ENCODE assay signal across 27 cellular contexts in the genomic region with DNA sequence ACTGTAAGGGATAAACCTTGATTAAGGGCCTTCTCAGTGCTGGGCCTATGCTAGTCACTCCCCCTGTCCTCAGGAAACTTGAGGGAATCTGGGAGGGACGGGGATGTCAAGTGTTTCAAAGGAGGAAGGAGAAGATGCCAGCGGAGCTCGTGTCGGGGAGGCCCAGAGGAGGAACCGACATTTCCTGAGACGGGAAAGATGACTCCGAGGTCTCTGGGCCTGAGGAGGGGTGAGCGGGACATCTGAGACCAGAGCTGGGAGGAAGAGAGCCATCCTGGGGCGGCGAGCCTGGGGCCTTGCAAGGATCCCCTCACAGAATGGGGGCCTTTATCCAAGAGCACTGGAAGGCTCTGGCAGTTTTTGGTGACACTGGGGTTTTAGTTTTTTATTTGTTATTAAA.
"Had no signal": no experiment of that assay in that cellular context is flagged by ENCODE, and none has a peak within 500 bp of the region (broad histone marks: within the 10 kb centered on the region; RNA-seq: fewer than 3 reads in every experiment).

No MANE protein-coding gene starts in this region.

- H3K9me3 ChIP-seq: mucosa of descending colon, neutrophil, right lobe of liver, uterus had no signal

- DNase-seq: activated CD4-positive, alpha-beta T cell treated with anti-CD3 and anti-CD28 coated beads for 36 hours; activated CD4-positive, CD25-positive, alpha-beta regulatory T cell; activated CD8-positive, alpha-beta memory T cell treated with anti-CD3 and anti-CD28 coated beads, Interleukin-2, amount 10 ng/mL, durations not matched to agents 7 days and 5 days; activated CD8-positive, alpha-beta T cell treated with anti-CD3 and anti-CD28 coated beads, Interleukin-2, amount 10 ng/mL, durations not matched to agents 7 days and 5 days; activated gamma-delta T cell; activated naive CD4-positive, alpha-beta T cell treated with anti-CD3 and anti-CD28 coated beads, Interleukin-2, amount 50 U/mL, for 16 hours; activated naive CD8-positive, alpha-beta T cell treated with anti-CD3 and anti-CD28 coated beads, Interleukin-2, amount 50 U/mL, for 24 hours; amygdala; caudate nucleus; endodermal cell; foreskin fibroblast; head of caudate nucleus; hippocampal formation; mucosa of descending colon; stimulated activated CD4-positive, alpha-beta T cell treated with anti-CD3 and anti-CD28 coated beads, Interleukin-12 subunit alpha, Interleukin-12 subunit beta, amount 100 ng/mL, for 4 hours; stimulated activated CD4-positive, alpha-beta T cell treated with anti-CD3 and anti-CD28 coated beads, Interleukin-4, amount 100 ng/mL, for 1 hour; stimulated activated naive CD8-positive, alpha-beta T cell treated with anti-CD3 and anti-CD28 coated beads, Interleukin-15, amount 100 ng/mL, for 72 hours; substantia nigra had no signal

- H3K4me1 Mint-ChIP-seq: activated CD4-positive, alpha-beta T cell treated with anti-CD3 and anti-CD28 coated beads for 36 hours; activated CD8-positive, alpha-beta memory T cell treated with anti-CD3 and anti-CD28 coated beads, Interleukin-2, amount 10 ng/mL, durations not matched to agents 7 days and 5 days; activated naive CD8-positive, alpha-beta T cell treated with anti-CD3 and anti-CD28 coated beads, Interleukin-2, amount 50 U/mL, for 24 hours; endodermal cell; stimulated activated naive CD8-positive, alpha-beta T cell treated with anti-CD3 and anti-CD28 coated beads, Interleukin-15, amount 100 ng/mL, for 72 hours had no signal

- H3K4me3 Mint-ChIP-seq: activated CD4-positive, alpha-beta T cell treated with anti-CD3 and anti-CD28 coated beads for 36 hours; activated CD8-positive, alpha-beta memory T cell treated with anti-CD3 and anti-CD28 coated beads, Interleukin-2, amount 10 ng/mL, durations not matched to agents 7 days and 5 days; activated CD8-positive, alpha-beta T cell treated with anti-CD3 and anti-CD28 coated beads, Interleukin-2, amount 10 ng/mL, durations not matched to agents 7 days and 5 days; activated naive CD8-positive, alpha-beta T cell treated with anti-CD3 and anti-CD28 coated beads, Interleukin-2, amount 50 U/mL, for 24 hours; endodermal cell; natural killer cell treated with Interleukin-12 subunit alpha and Interleukin-12 subunit beta and Interleukin-15 and Interleukin-18, amount 100 ng/mL, for 72 hours; stimulated activated memory B cell treated with anti-CD40 and anti-IgM and Interleukin-4, amounts not matched to agents 10 μg/mL and 1 μg/mL and 100 μg/mL, for 72 hours; stimulated activated naive CD8-positive, alpha-beta T cell treated with anti-CD3 and anti-CD28 coated beads, Interleukin-15, amount 100 ng/mL, for 72 hours; T-helper 2 cell treated with Interferon-gamma antibody and Interleukin-4, amounts not matched to agents 5 μg/mL and 100 μg/mL, for 36 hours; type B pancreatic cell had no signal

- H3K27me3 ChIP-seq: neutrophil, right lobe of liver, uterus had no signal

- H3K27me3 Mint-ChIP-seq: activated CD4-positive, alpha-beta T cell treated with anti-CD3 and anti-CD28 coated beads for 36 hours; activated CD8-positive, alpha-beta memory T cell treated with anti-CD3 and anti-CD28 coated beads, Interleukin-2, amount 10 ng/mL, durations not matched to agents 7 days and 5 days; activated naive CD8-positive, alpha-beta T cell treated with anti-CD3 and anti-CD28 coated beads, Interleukin-2, amount 50 U/mL, for 24 hours; natural killer cell treated with Interleukin-12 subunit alpha and Interleukin-12 subunit beta and Interleukin-15 and Interleukin-18, amount 100 ng/mL, for 72 hours; stimulated activated memory B cell treated with anti-CD40 and anti-IgM and Interleukin-4, amounts not matched to agents 10 μg/mL and 1 μg/mL and 100 μg/mL, for 72 hours; stimulated activated naive CD8-positive, alpha-beta T cell treated with anti-CD3 and anti-CD28 coated beads, Interleukin-15, amount 100 ng/mL, for 72 hours; type B pancreatic cell had no signal

- H3K36me3 Mint-ChIP-seq: activated CD8-positive, alpha-beta memory T cell treated with anti-CD3 and anti-CD28 coated beads, Interleukin-2, amount 10 ng/mL, durations not matched to agents 7 days and 5 days; natural killer cell treated with Interleukin-12 subunit alpha and Interleukin-12 subunit beta and Interleukin-15 and Interleukin-18, amount 100 ng/mL, for 72 hours had no signal

- H3K27ac Mint-ChIP-seq: activated CD4-positive, alpha-beta T cell treated with anti-CD3 and anti-CD28 coated beads for 36 hours; activated CD8-positive, alpha-beta memory T cell treated with anti-CD3 and anti-CD28 coated beads, Interleukin-2, amount 10 ng/mL, durations not matched to agents 7 days and 5 days; activated CD8-positive, alpha-beta T cell treated with anti-CD3 and anti-CD28 coated beads, Interleukin-2, amount 10 ng/mL, durations not matched to agents 7 days and 5 days; activated naive CD8-positive, alpha-beta T cell treated with anti-CD3 and anti-CD28 coated beads, Interleukin-2, amount 50 U/mL, for 24 hours; endodermal cell; stimulated activated memory B cell treated with anti-CD40 and anti-IgM and Interleukin-4, amounts not matched to agents 10 μg/mL and 1 μg/mL and 100 μg/mL, for 72 hours; T-helper 2 cell treated with Interferon-gamma antibody and Interleukin-4, amounts not matched to agents 5 μg/mL and 100 μg/mL, for 36 hours; type B pancreatic cell had no signal

- ATAC-seq: activated CD4-positive, alpha-beta T cell treated with anti-CD3 and anti-CD28 coated beads for 36 hours; activated CD8-positive, alpha-beta memory T cell treated with anti-CD3 and anti-CD28 coated beads, Interleukin-2, amount 10 ng/mL, durations not matched to agents 7 days and 5 days; activated CD8-positive, alpha-beta T cell treated with anti-CD3 and anti-CD28 coated beads, Interleukin-2, amount 10 ng/mL, durations not matched to agents 7 days and 5 days; activated naive CD8-positive, alpha-beta T cell treated with anti-CD3 and anti-CD28 coated beads, Interleukin-2, amount 50 U/mL, for 24 hours; esophagus mucosa; mucosa of descending colon; natural killer cell treated with Interleukin-12 subunit alpha and Interleukin-12 subunit beta and Interleukin-15 and Interleukin-18, amount 100 ng/mL, for 72 hours; stimulated activated memory B cell treated with anti-CD40 and anti-IgM and Interleukin-4, amounts not matched to agents 10 μg/mL and 1 μg/mL and 100 μg/mL, for 72 hours; stimulated activated naive CD8-positive, alpha-beta T cell treated with anti-CD3 and anti-CD28 coated beads, Interleukin-15, amount 100 ng/mL, for 72 hours had no signal

- H3K9me3 Mint-ChIP-seq: activated naive CD8-positive, alpha-beta T cell treated with anti-CD3 and anti-CD28 coated beads, Interleukin-2, amount 50 U/mL, for 24 hours; endodermal cell; natural killer cell treated with Interleukin-12 subunit alpha and Interleukin-12 subunit beta and Interleukin-15 and Interleukin-18, amount 100 ng/mL, for 72 hours; stimulated activated memory B cell treated with anti-CD40 and anti-IgM and Interleukin-4, amounts not matched to agents 10 μg/mL and 1 μg/mL and 100 μg/mL, for 72 hours; stimulated activated naive CD8-positive, alpha-beta T cell treated with anti-CD3 and anti-CD28 coated beads, Interleukin-15, amount 100 ng/mL, for 72 hours; T-helper 2 cell treated with Interferon-gamma antibody and Interleukin-4, amounts not matched to agents 5 μg/mL and 100 μg/mL, for 36 hours; type B pancreatic cell had no signal

- H3K4me3 ChIP-seq: lung, mucosa of descending colon, right lobe of liver, uterus had no signal

- H3K27ac ChIP-seq: neutrophil, right lobe of liver, uterus had no signal

- H3K4me1 ChIP-seq: right lobe of liver had no signal
